ENCODE assay signal across 9 cellular contexts in genomic region chr14:75459099-75459741, GRCh38. TPM values are rescaled to one million over a fixed set of nuclear protein-coding genes. Genes with fewer than 3 reads are reported as not detected.
DNase-seq lines count a peak whose midpoint lies in the region; ATAC-seq and TF ChIP-seq lines count a peak whose summit lies in the region.
"Had no signal": no experiment of that assay in that cellular context is flagged by ENCODE, and none has a peak within 500 bp of the region (broad histone marks: within the 10 kb centered on the region; RNA-seq: fewer than 3 reads in every experiment).

No MANE protein-coding gene starts in this region.

- H3K4me1 ChIP-seq in stomach, result peaks cover 34 to 81% (median 66%) of the 10 kb centered on the region in 4 donors

- TF ChIP-seq CTCF in stomach (IDR thresholded peaks at IDR 0.05), result no peak

- peaks cover 4% of the 10 kb centered on the region for H3K4me1 Mint-ChIP-seq in activated T-helper 17 cell treated with anti-CD3 and anti-CD28 coated beads, Interleukin-2, amount 50 U/mL, for 72 hours

- H3K9me3 ChIP-seq in stomach, result no peaks in the 10 kb centered on the region

- no peak for TF ChIP-seq POLR2A in stomach (IDR thresholded peaks at IDR 0.05)

- peak overlapping the region in 4 of 5 donors; percentile 38 to 75 (median 69) for H3K27ac ChIP-seq in stomach

- no peak for TF ChIP-seq EP300 in stomach (IDR thresholded peaks at IDR 0.05)

- peaks cover 10 to 33% (median 29%) of the 10 kb centered on the region in 4 donors for H3K36me3 ChIP-seq in stomach

- H3K27me3 ChIP-seq in stomach, result no peaks in the 10 kb centered on the region

- 31 to 48% (median 39%) methylated on average over 5 to 12 of the region's 12 CpGs for WGBS in stomach, 5 donors

- H3K9me3 Mint-ChIP-seq in activated T-helper 17 cell treated with anti-CD3 and anti-CD28 coated beads, Interleukin-2, amount 50 U/mL, for 72 hours, result no peaks in the 10 kb centered on the region

- H3K36me3 Mint-ChIP-seq in activated T-helper 17 cell treated with anti-CD3 and anti-CD28 coated beads, Interleukin-2, amount 50 U/mL, for 72 hours (ENCODE audit: low read depth), result no peaks in the 10 kb centered on the region

- H3K27ac Mint-ChIP-seq in activated T-helper 17 cell treated with anti-CD3 and anti-CD28 coated beads, Interleukin-2, amount 50 U/mL, for 72 hours, result peak overlapping the region; percentile 40

- no peak overlapping the region for H3K4me3 Mint-ChIP-seq in activated T-helper 17 cell treated with anti-CD3 and anti-CD28 coated beads, Interleukin-2, amount 50 U/mL, for 72 hours

- intact Hi-C loops in stomach (cut with DNase I; ENCODE audit: low total_unique reads), result no loop called here

- H3K4me3 ChIP-seq in stomach, result no peak overlapping the region

- no peak for ATAC-seq in activated T-helper 17 cell treated with anti-CD3 and anti-CD28 coated beads, Interleukin-2, amount 50 U/mL, for 72 hours (replicated peaks)
- no peak for ATAC-seq in HG03520 (IDR thresholded peaks at IDR 0.05; ENCODE audit: unreplicated experiment)

- peak in 2 of 3 experiments; percentile 21 to 39 for DNase-seq in NCI-H1417 (lab: John Stamatoyannopoulos, UW)
- no peak for DNase-seq in NCI-H1417 treated with DMSO at 0.1 percent for 48 hours (lab: John Stamatoyannopoulos, UW)
- DNase-seq in kidney tubule cell (ENCODE audit: low spot score), result peak; percentile 83
- peak; percentile 68 for DNase-seq in stomach
- no peak for DNase-seq in islet precursor cell
- DNase-seq in activated T-cell treated with anti-CD3 and anti-CD28 coated beads for 4 hours, result no peak
- DNase-seq: activated CD4-positive, alpha-beta T cell treated with anti-CD3 and anti-CD28 coated beads for 4 hours had no signal

- H3K27me3 Mint-ChIP-seq in activated T-helper 17 cell treated with anti-CD3 and anti-CD28 coated beads, Interleukin-2, amount 50 U/mL, for 72 hours, result no peaks in the 10 kb centered on the region

RNA-seq across cellular contexts. Expression of gene JDP2, which starts 31.4 kb away (rescaled TPM):
- total RNA-seq in activated T-helper 17 cell treated with anti-CD3 and anti-CD28 coated beads, Interleukin-2, amount 50 U/mL, for 72 hours, result 1 to 10 TPM in 1 of 2 donors, under 1 TPM in 1; 0.61 to 1.1 TPM
- 100 to 1,000 TPM in 1 of 5 donors, 10 to 100 TPM in 4; 10.3 to 145 (median 21.6) TPM for total RNA-seq in stomach
- 10 to 100 TPM; 18.5 to 82.5 (median 41.5) TPM for polyA plus RNA-seq in stomach

Comparison
In these comparisons a context has a peak if more than half of its experiments do, and no peak if none do; other contexts are left out.
1. DNase-seq: peak in NCI-H1417 (2 of 3), kidney tubule cell (single experiment) and stomach (single experiment); none in NCI-H1417 treated with DMSO at 0.1 percent for 48 hours (single experiment), islet precursor cell (single experiment) and activated T-cell treated with anti-CD3 and anti-CD28 coated beads for 4 hours (single experiment).
2. RNA of gene JDP2, which starts 31.4 kb away (total RNA-seq): 10.3 to 145 TPM in stomach; 0.61 to 1.1 TPM in activated T-helper 17 cell treated with anti-CD3 and anti-CD28 coated beads, Interleukin-2, amount 50 U/mL, for 72 hours; every median in the first group is over 4 times any median in the second.